ENCODE assay signal across 8 cellular contexts in the genomic region with DNA sequence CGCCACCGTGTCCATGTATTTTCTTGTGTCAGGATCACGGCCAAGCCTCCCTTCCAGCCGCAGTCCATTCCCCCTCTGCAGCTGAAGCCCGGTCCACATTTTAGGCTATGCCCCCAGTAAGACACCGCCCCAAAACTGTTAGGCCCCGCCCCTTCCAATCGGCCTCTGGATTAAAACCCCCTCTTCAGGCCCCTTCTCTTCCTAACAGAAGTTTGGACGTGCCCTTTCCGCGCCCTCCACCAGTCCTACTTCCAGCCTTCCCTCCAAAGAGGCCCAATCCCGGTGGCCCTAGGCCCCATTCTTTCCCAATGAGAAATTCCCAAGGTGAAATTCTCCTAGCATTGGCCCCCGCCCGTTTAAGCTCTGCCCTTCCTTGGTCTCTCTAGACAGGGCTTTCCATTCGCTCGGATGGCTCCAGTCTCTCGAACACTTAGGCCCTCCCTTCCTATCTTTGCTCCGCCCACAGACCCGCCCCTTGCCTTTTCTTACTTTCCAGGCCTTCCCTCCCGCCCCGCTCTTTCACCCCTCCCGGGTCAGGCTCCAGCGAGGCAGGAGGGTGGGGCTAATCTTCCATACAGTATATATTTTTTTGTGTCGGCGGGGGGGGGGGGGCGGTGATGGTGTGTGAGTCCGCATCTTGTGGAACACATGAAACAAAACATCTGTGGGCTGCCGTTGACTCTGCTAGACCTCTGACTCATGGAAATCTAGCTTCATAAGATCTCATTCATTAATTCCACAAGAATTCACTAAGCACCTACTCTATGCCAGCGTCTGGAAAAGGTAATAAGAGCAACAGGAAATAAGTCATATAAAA. TPM values are rescaled to one million over a fixed set of nuclear protein-coding genes. Genes with fewer than 3 reads are reported as not detected.
A peak's percentile ranks its signal among the peaks of the same experiment; 100 is the strongest.
DNase-seq lines count a peak whose midpoint lies in the region; ATAC-seq and TF ChIP-seq lines count a peak whose summit lies in the region.

No MANE protein-coding gene starts in this region.

- peak; percentile 48 to 52 for ATAC-seq in activated T-cell treated with anti-CD3 and anti-CD28 coated beads, Interleukin-2, amount 50 U/mL, for 72 hours (replicated peaks in 1 of 2)
- no peak for ATAC-seq in GM21576 (IDR thresholded peaks at IDR 0.05; ENCODE audit: unreplicated experiment)
- ATAC-seq in HG02623 (IDR thresholded peaks at IDR 0.05; ENCODE audit: unreplicated experiment), result no peak

- H3K4me1 ChIP-seq in NT2/D1 (ENCODE audit: insufficient read depth, insufficient read length) (peaks cover 6% of the 10 kb centered on the region), thymus (ENCODE audit: control insufficient read depth, insufficient read depth, low read length) (peaks cover 5% of the 10 kb centered on the region)

- H3K9ac ChIP-seq in NT2/D1 (ENCODE audit: insufficient read length, low read depth), result peak overlapping the region; percentile 82

- H3K9me3 ChIP-seq in NT2/D1 (ENCODE audit: insufficient read depth, low read length) (no peaks in the 10 kb centered on the region), thymus (ENCODE audit: control insufficient read depth) (no peaks in the 10 kb centered on the region)

- H3K36me3 ChIP-seq in NT2/D1 (ENCODE audit: insufficient read depth, insufficient read length, low read length), result peaks cover 15% of the 10 kb centered on the region
- peaks cover 6% of the 10 kb centered on the region for H3K36me3 ChIP-seq in thymus (ENCODE audit: control insufficient read depth, insufficient read depth)

- H3K4me1 Mint-ChIP-seq in activated T-cell treated with anti-CD3 and anti-CD28 coated beads, Interleukin-2, amount 50 U/mL, for 72 hours (ENCODE audit: low read depth), result peaks cover 53% of the 10 kb centered on the region
- H3K4me1 Mint-ChIP-seq in osteocyte (ENCODE audit: unreplicated experiment), result peaks cover 23% of the 10 kb centered on the region

- peak overlapping the region; percentile 72 for H3K4me3 ChIP-seq in NT2/D1 (ENCODE audit: insufficient read length, low read depth)
- H3K4me3 ChIP-seq in fibroblast of the aortic adventitia (ENCODE audit: low read depth, low read length), result peak overlapping the region; percentile 83
- H3K4me3 ChIP-seq in thymus (ENCODE audit: low read length), result peak overlapping the region; percentile 66

- H3K27ac ChIP-seq in thymus (ENCODE audit: low read depth), result peak overlapping the region; percentile 50

- H3K27ac Mint-ChIP-seq in activated T-cell treated with anti-CD3 and anti-CD28 coated beads, Interleukin-2, amount 50 U/mL, for 72 hours, result peak overlapping the region; percentile 98
- peak overlapping the region; percentile 98 for H3K27ac Mint-ChIP-seq in osteocyte (ENCODE audit: unreplicated experiment)

- H3K9me3 Mint-ChIP-seq in activated T-cell treated with anti-CD3 and anti-CD28 coated beads, Interleukin-2, amount 50 U/mL, for 72 hours, result no peaks in the 10 kb centered on the region
- no peaks in the 10 kb centered on the region for H3K9me3 Mint-ChIP-seq in osteocyte (ENCODE audit: unreplicated experiment)

- no peaks in the 10 kb centered on the region for H3K27me3 Mint-ChIP-seq in activated T-cell treated with anti-CD3 and anti-CD28 coated beads, Interleukin-2, amount 50 U/mL, for 72 hours (ENCODE audit: low read depth)
- no peaks in the 10 kb centered on the region for H3K27me3 Mint-ChIP-seq in osteocyte (ENCODE audit: unreplicated experiment)

- DNase-seq in GM20000 (ENCODE audit: low spot score) (peak; percentile 84), NT2/D1 (ENCODE audit: low read depth, low spot score) (peak; percentile 56), fibroblast of the aortic adventitia (ENCODE audit: low read depth) (peak; percentile 95), osteocyte (ENCODE audit: extremely low spot score, unreplicated experiment) (no peak)
- DNase-seq in activated T-cell treated with anti-CD3 and anti-CD28 coated beads, Interleukin-2, amount 50 U/mL, for 72 hours, result peak; percentile 88 to 92

- WGBS in thymus, result 17% methylated on average over 29 of the region's 29 CpGs

- H3K4me3 Mint-ChIP-seq in activated T-cell treated with anti-CD3 and anti-CD28 coated beads, Interleukin-2, amount 50 U/mL, for 72 hours, result peak overlapping the region; percentile 96 to 100
- H3K4me3 Mint-ChIP-seq in osteocyte (ENCODE audit: unreplicated experiment), result peak overlapping the region; percentile 93

- H3K27me3 ChIP-seq in NT2/D1 (ENCODE audit: insufficient read depth, insufficient read length) (peaks cover 22% of the 10 kb centered on the region), thymus (ENCODE audit: control insufficient read depth, insufficient read depth) (peaks cover 7% of the 10 kb centered on the region)

- peaks cover 7 to 17% of the 10 kb centered on the region in 2 donors for H3K36me3 Mint-ChIP-seq in activated T-cell treated with anti-CD3 and anti-CD28 coated beads, Interleukin-2, amount 50 U/mL, for 72 hours (ENCODE audit: insufficient read depth in 2 of 2)
- peaks cover 10% of the 10 kb centered on the region for H3K36me3 Mint-ChIP-seq in osteocyte (ENCODE audit: unreplicated experiment)

- TF ChIP-seq CTCF in GM20000 (IDR thresholded peaks at IDR 0.05; ENCODE audit: extremely low read depth, missing control alignments), result no peak
- no peak for TF ChIP-seq CTCF in fibroblast of the aortic adventitia (IDR thresholded peaks at IDR 0.05; ENCODE audit: insufficient read depth, low read length)
- no peak for TF ChIP-seq CTCF in osteocyte (IDR thresholded peaks at IDR 0.05)

RNA-seq across cellular contexts. Expression of a gene that starts 13.6 kb away (rescaled TPM):
- total RNA-seq in activated T-cell treated with anti-CD3 and anti-CD28 coated beads, Interleukin-2, amount 50 U/mL, for 72 hours, result 100 to 1,000 TPM; 164 to 195 TPM
- total RNA-seq in fibroblast of the aortic adventitia (ENCODE audit: low replicate concordance) (31.5 and 38.9 TPM in 2 replicates), osteocyte (85.9 and 93.6 TPM in 2 replicates)
- polyA plus RNA-seq in thymus, result 35.6 TPM

RNA-seq across cellular contexts. Expression of a gene that starts 38.1 kb away (rescaled TPM):
- 100 to 1,000 TPM; 145 to 152 TPM for total RNA-seq in activated T-cell treated with anti-CD3 and anti-CD28 coated beads, Interleukin-2, amount 50 U/mL, for 72 hours
- total RNA-seq in fibroblast of the aortic adventitia (ENCODE audit: low replicate concordance), result 5.7 and 24.9 TPM in 2 replicates
- total RNA-seq in osteocyte, result 53.3 and 53.8 TPM in 2 replicates
- polyA plus RNA-seq in thymus, result 117 TPM

Comparison
In these comparisons a context has a peak if more than half of its experiments do, and no peak if none do; other contexts are left out.
1. ATAC-seq: peak in activated T-cell treated with anti-CD3 and anti-CD28 coated beads, Interleukin-2, amount 50 U/mL, for 72 hours (2 of 2); none in GM21576 (single experiment) and HG02623 (single experiment).
2. Peak in every context shown above with its lines, with median percentiles within 50 percentile points of each other: H3K4me3 ChIP-seq.